17 cellular contexts compared by ENCODE assay signal in genomic region chr3:55631766-55632331, GRCh38.
"Had no signal": no experiment of that assay in that cellular context is flagged by ENCODE, and none has a peak within 500 bp of the region (broad histone marks: within the 10 kb centered on the region; RNA-seq: fewer than 3 reads in every experiment).

No MANE protein-coding gene starts in this region.

- DNase-seq: activated naive CD4-positive, alpha-beta T cell; activated naive CD8-positive, alpha-beta T cell treated with anti-CD3 and anti-CD28 coated beads, Interleukin-2, amount 10 ng/mL, durations not matched to agents 7 days and 5 days; aorta; dermis blood vessel endothelial cell; left colon; ovary; sigmoid colon; stimulated activated CD4-positive, alpha-beta T cell treated with anti-CD3 and anti-CD28 coated beads, Interleukin-12 subunit alpha, Interleukin-12 subunit beta, amount 100 ng/mL, for 4 hours; stimulated activated CD4-positive, alpha-beta T cell treated with anti-CD3 and anti-CD28 coated beads, Interleukin-2, amount 100 ng/mL, for 24 hours; T-helper 9 cell; thyroid gland had no signal

- H3K27me3 ChIP-seq: gastroesophageal sphincter, ovary, sigmoid colon, thyroid gland had no signal

- H3K4me3 Mint-ChIP-seq: activated naive CD8-positive, alpha-beta T cell treated with anti-CD3 and anti-CD28 coated beads, Interleukin-2, amount 10 ng/mL, durations not matched to agents 7 days and 5 days; neural crest cell had no signal

- H3K36me3 ChIP-seq: gastroesophageal sphincter, ovary, sigmoid colon, thyroid gland had no signal

- ATAC-seq: activated CD4-positive, CD25-positive, alpha-beta regulatory T cell treated with anti-CD3 and anti-CD28 coated beads, Interleukin-2, amount 50 U/mL, for 24 hours; gastroesophageal sphincter had no signal

- H3K4me3 ChIP-seq: gastroesophageal sphincter, ovary, sigmoid colon, thyroid gland had no signal

- H3K9me3 ChIP-seq: gastroesophageal sphincter, ovary, sigmoid colon, thyroid gland had no signal

- H3K4me1 ChIP-seq: gastroesophageal sphincter, thyroid gland had no signal

- H3K27me3 Mint-ChIP-seq: activated naive CD8-positive, alpha-beta T cell treated with anti-CD3 and anti-CD28 coated beads, Interleukin-2, amount 10 ng/mL, durations not matched to agents 7 days and 5 days had no signal

- H3K4me1 Mint-ChIP-seq: activated naive CD8-positive, alpha-beta T cell treated with anti-CD3 and anti-CD28 coated beads, Interleukin-2, amount 10 ng/mL, durations not matched to agents 7 days and 5 days had no signal

- H3K9me3 Mint-ChIP-seq: activated naive CD8-positive, alpha-beta T cell treated with anti-CD3 and anti-CD28 coated beads, Interleukin-2, amount 10 ng/mL, durations not matched to agents 7 days and 5 days; neural crest cell had no signal

- FAIRE-seq: bronchial epithelial cell, islet of Langerhans, urothelium cell line had no signal

- H3K27ac Mint-ChIP-seq: activated naive CD8-positive, alpha-beta T cell treated with anti-CD3 and anti-CD28 coated beads, Interleukin-2, amount 10 ng/mL, durations not matched to agents 7 days and 5 days had no signal

- H3K27ac ChIP-seq: gastroesophageal sphincter, ovary, sigmoid colon, thyroid gland had no signal
